In genomic region chr1:154559496-154559950, GRCh38 we compare ENCODE assay signal across 8 cellular contexts. TPM values are rescaled to one million over a fixed set of nuclear protein-coding genes. Genes with fewer than 3 reads are reported as not detected.
A peak's percentile ranks its signal among the peaks of the same experiment; 100 is the strongest.
DNase-seq lines count a peak whose midpoint lies in the region; ATAC-seq and TF ChIP-seq lines count a peak whose summit lies in the region.

No MANE protein-coding gene starts in this region.

- H3K36me3 Mint-ChIP-seq in type B pancreatic cell, result peaks cover 10% of the 10 kb centered on the region

- WGBS in adrenal gland, 4 donors, result 5 to 10% (median 7%) methylated on average over 8 to 11 of the region's 11 CpGs
- 6% methylated on average over 11 of the region's 11 CpGs for WGBS in heart right ventricle, 2 donors

- no peaks in the 10 kb centered on the region for H3K9me3 Mint-ChIP-seq in type B pancreatic cell

- intact Hi-C loops in adrenal gland (cut with DNase I) (loop anchor here in 1 of 2 donors (5.0 kb wide), 1 partner anchor 67 kb away; no protein-coding TSS in a partner anchor), heart right ventricle (cut with DNase I) (loop anchor here in 6 of 10 donors (2.0 to 10.0 kb wide), 8 partner anchors 47 to 525 kb away; partner anchors contain the start of genes PMVK (in 3 of the 6), ADAR (in 1 of the 6), AQP10 (in 1 of the 6) and ATP8B2 (in 1 of the 6))

- peaks cover 17 to 28% of the 10 kb centered on the region in 2 donors for H3K4me1 ChIP-seq in adrenal gland (replicated peaks in 1 of 2)
- H3K4me1 ChIP-seq in heart right ventricle, result peaks cover 13 to 36% (median 27%) of the 10 kb centered on the region in 9 donors

- TF ChIP-seq CTCF in HFF-Myc (IDR thresholded peaks at IDR 0.05; ENCODE audit: low read depth, low read length, missing control alignments) (peak; percentile 90), adrenal gland (IDR thresholded peaks at IDR 0.05) (peak; percentile 82 to 98 (median 97)), heart right ventricle (IDR thresholded peaks at IDR 0.05) (peak; percentile 87 to 96 (median 93)), type B pancreatic cell (conservative IDR thresholded peaks at IDR 0.05) (peak; percentile 96)

- no peaks in the 10 kb centered on the region for H3K9me3 ChIP-seq in adrenal gland (replicated peaks in 1 of 3)
- H3K9me3 ChIP-seq in heart right ventricle, result no peaks in the 10 kb centered on the region

- H3K27me3 ChIP-seq in adrenal gland (no peaks in the 10 kb centered on the region), heart right ventricle (no peaks in the 10 kb centered on the region)

- H3K27ac ChIP-seq in adrenal gland (peak overlapping the region; percentile 40 to 98 (median 94)), heart right ventricle (peak overlapping the region; percentile 77 to 98 (median 92))

- H3K27me3 Mint-ChIP-seq in type B pancreatic cell, result peaks cover 2% of the 10 kb centered on the region

- H3K27ac Mint-ChIP-seq in type B pancreatic cell, result peak overlapping the region; percentile 96

- H3K4me3 ChIP-seq in HFF-Myc (replicated peaks; ENCODE audit: low read depth, low read length), result peak overlapping the region; percentile 60
- H3K4me3 ChIP-seq in adrenal gland, result peak overlapping the region in 2 of 4 donors; percentile 38 to 94
- H3K4me3 ChIP-seq in heart right ventricle, result peak overlapping the region in 9 of 10 donors; percentile 53 to 95 (median 90)

- H3K4me3 Mint-ChIP-seq in type B pancreatic cell, result peak overlapping the region; percentile 93

- H3K36me3 ChIP-seq in adrenal gland (replicated peaks in 1 of 2), result peaks cover 0 to 13% of the 10 kb centered on the region in 2 donors
- peaks cover 0 to 14% (median 13%) of the 10 kb centered on the region in 9 donors for H3K36me3 ChIP-seq in heart right ventricle

- peaks cover 31% of the 10 kb centered on the region for H3K4me1 Mint-ChIP-seq in type B pancreatic cell (ENCODE audit: unreplicated experiment)

- peak; percentile 62 to 86 (median 74) for ATAC-seq in heart right ventricle

- no peak for TF ChIP-seq POLR2A in adrenal gland (IDR thresholded peaks at IDR 0.05)

- DNase-seq in ELR (ENCODE audit: low read depth) (peak; percentile 94), HFF-Myc (ENCODE audit: extremely low read depth, low read depth) (peak; percentile 88), NCI-H1417 (lab: John Stamatoyannopoulos, UW) (peak; percentile 85 to 97 (median 97)), SW480 (ENCODE audit: low spot score) (peak; percentile 90), adrenal gland (peak; percentile 91 to 97 (median 94)), heart right ventricle (peak; percentile 72 to 92), pons (ENCODE audit: low spot score) (peak; percentile 97), type B pancreatic cell (ENCODE audit: extremely low spot score, unreplicated experiment) (peak; percentile 85)

RNA-seq across cellular contexts. Expression of gene UBE2Q1, which starts 1.1 kb away (rescaled TPM):
- total RNA-seq in adrenal gland (100 to 1,000 TPM in 2 of 8 donors, 10 to 100 TPM in 6; 15.7 to 102 (median 54.2) TPM), heart right ventricle (10 to 100 TPM; 49.1 to 83.5 (median 59.0) TPM), type B pancreatic cell (ENCODE audit: low replicate concordance) (69.1 and 73.9 TPM in 2 replicates)
- polyA plus RNA-seq in adrenal gland (10 to 100 TPM; 31.1 to 83.8 (median 33.2) TPM), heart right ventricle (10 to 100 TPM; 19.4 to 28.9 TPM)

RNA-seq across cellular contexts. Expression of gene CHRNB2, which starts 8.1 kb away (rescaled TPM):
- total RNA-seq in adrenal gland (1 to 10 TPM in 3 of 8 donors, under 1 TPM in 5; 0.06 to 2.2 (median 0.51) TPM), heart right ventricle (under 1 TPM in 3 of 10 donors, not detected in 7; 0.06 to 0.13 (median 0.07) TPM), type B pancreatic cell (ENCODE audit: low replicate concordance) (4.2 and 4.6 TPM in 2 replicates)
- polyA plus RNA-seq in adrenal gland (1 to 10 TPM in 2 of 3 donors, under 1 TPM in 1; 0.37 to 1.9 (median 1.6) TPM), heart right ventricle (under 1 TPM in 1 of 2 donors, not detected in 1; 0.03 TPM)

RNA-seq across cellular contexts. Expression of gene ADAR, which starts 48.5 kb away (rescaled TPM):
- total RNA-seq in adrenal gland, result 100 to 1,000 TPM; 100 to 160 (median 127) TPM
- 100 to 1,000 TPM in 1 of 3 donors, 10 to 100 TPM in 2; 18.5 to 123 (median 30.0) TPM for polyA plus RNA-seq in adrenal gland
- total RNA-seq in heart right ventricle, result 100 to 1,000 TPM in 1 of 10 donors, 10 to 100 TPM in 9; 45.3 to 103 (median 55.3) TPM
- 10 to 100 TPM; 15.4 to 19.4 TPM for polyA plus RNA-seq in heart right ventricle
- total RNA-seq in type B pancreatic cell (ENCODE audit: low replicate concordance), result 180 and 184 TPM in 2 replicates

RNA-seq across cellular contexts. Expression of gene SHE, which starts 57.3 kb away (rescaled TPM):
- total RNA-seq in adrenal gland (10 to 100 TPM; 15.1 to 30.7 (median 19.2) TPM), heart right ventricle (10 to 100 TPM in 7 of 10 donors, 1 to 10 TPM in 3; 7.9 to 19.6 (median 12.5) TPM), type B pancreatic cell (ENCODE audit: low replicate concordance) (0.17 and 0.27 TPM in 2 replicates)
- polyA plus RNA-seq in adrenal gland (10 to 100 TPM; 11.4 to 14.7 (median 12.7) TPM), heart right ventricle (10 to 100 TPM; 13.7 to 19.6 TPM)

RNA-seq across cellular contexts. Expression of gene TDRD10, which starts 57.5 kb away (rescaled TPM):
- 1 to 10 TPM in 6 of 8 donors, under 1 TPM in 1, not detected in 1; 0.87 to 7.5 (median 3.6) TPM for total RNA-seq in adrenal gland
- polyA plus RNA-seq in adrenal gland, result 10 to 100 TPM in 2 of 3 donors, 1 to 10 TPM in 1; 1.3 to 24.9 (median 22.8) TPM
- 1 to 10 TPM; 1.1 to 3.8 (median 1.8) TPM for total RNA-seq in heart right ventricle
- 10 to 100 TPM in 1 of 2 donors, 1 to 10 TPM in 1; 5.5 to 13.3 TPM for polyA plus RNA-seq in heart right ventricle
- not detected in 2 replicates for total RNA-seq in type B pancreatic cell (ENCODE audit: low replicate concordance)
